In genomic region chr7:135188298-135188984, GRCh38 we compare ENCODE assay signal across 1 cellular context.
TF ChIP-seq lines count a peak whose summit lies in the region.

No MANE protein-coding gene starts in this region.

TF ChIP-seq in SK-N-SH treated with all-trans-retinoic acid at 6 μM for 48 hours, 23 proteins besides CTCF, POLR2A, EP300 and RAD21 (continued from another document):
- TF ChIP-seq POU6F1 (CRISPR knock-in tag; IDR thresholded peaks at IDR 0.05; ENCODE audit: borderline replicate concordance, low read depth) (no peak), TSHZ2 (CRISPR knock-in tag; IDR thresholded peaks at IDR 0.05) (no peak), CSDC2 (CRISPR knock-in tag; IDR thresholded peaks at IDR 0.05) (no peak), TCF4 (CRISPR knock-in tag; IDR thresholded peaks at IDR 0.05; ENCODE audit: borderline replicate concordance) (no peak)
